2 cellular contexts compared by ENCODE assay signal in the genomic region with DNA sequence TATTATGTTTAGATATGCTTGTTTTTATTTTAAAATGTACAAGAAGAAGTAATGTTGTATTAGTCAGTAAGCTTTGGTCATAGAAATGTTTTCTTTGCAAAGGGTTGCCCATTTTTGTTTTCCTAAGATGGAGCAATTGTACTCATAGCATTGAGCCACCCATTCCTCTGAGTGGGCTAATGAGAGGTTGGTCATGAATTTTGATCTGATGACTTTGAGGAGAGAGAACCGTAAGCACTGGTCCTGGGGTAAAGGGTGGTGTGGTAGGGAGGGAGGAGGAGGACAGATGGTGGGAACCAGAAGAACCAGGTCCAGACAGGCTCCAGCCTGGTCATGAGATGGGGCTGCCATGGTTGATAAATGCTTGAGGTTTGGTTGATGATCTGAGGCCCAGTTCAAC.
TF ChIP-seq lines count a peak whose summit lies in the region.

No MANE protein-coding gene starts in this region.

TF ChIP-seq in A549, 52 proteins besides CTCF, POLR2A, EP300 and RAD21:
- TF ChIP-seq POLR2AphosphoS2 (conservative IDR thresholded peaks at IDR 0.05; ENCODE audit: low read length) (no peak), KDM5A (IDR thresholded peaks at IDR 0.05) (no peak), HOXA7 (CRISPR knock-in tag; IDR thresholded peaks at IDR 0.05) (no peak), E2F6 (IDR thresholded peaks at IDR 0.05; ENCODE audit: borderline replicate concordance, low read depth) (no peak), ESRRA (IDR thresholded peaks at IDR 0.05; ENCODE audit: borderline replicate concordance, low read length) (no peak), ATOH8 (CRISPR knock-in tag; IDR thresholded peaks at IDR 0.05; ENCODE audit: low read depth) (no peak)
TF ChIP-seq in A549: peak in this region for 0.

TF ChIP-seq in K562, 482 proteins besides CTCF, POLR2A, EP300 and RAD21:
- TF ChIP-seq SIN3A (IDR thresholded peaks at IDR 0.05; ENCODE audit: borderline replicate concordance in 2 of 2, control insufficient read depth in 1 of 2, low read depth in 2 of 2, low read length in 2 of 2) (no peak), FOXK1 (CRISPR knock-in tag; IDR thresholded peaks at IDR 0.05; ENCODE audit: borderline replicate concordance) (no peak)
